21 cellular contexts compared by ENCODE assay signal in genomic region chr6:152941746-152942145, GRCh38.
"Had no signal": no experiment of that assay in that cellular context is flagged by ENCODE, and none has a peak within 500 bp of the region (broad histone marks: within the 10 kb centered on the region; RNA-seq: fewer than 3 reads in every experiment).

No MANE protein-coding gene starts in this region.

- ATAC-seq: mucosa of descending colon; naive thymus-derived CD4-positive, alpha-beta T cell; natural killer cell treated with Interleukin-12 subunit alpha and Interleukin-12 subunit beta and Interleukin-15 and Interleukin-18, amount 100 ng/mL, for 72 hours; right lobe of liver; stimulated activated memory B cell treated with anti-CD40 and anti-IgM and Interleukin-4, amounts not matched to agents 10 μg/mL and 1 μg/mL and 100 μg/mL, for 72 hours had no signal

- H3K4me3 Mint-ChIP-seq: naive thymus-derived CD4-positive, alpha-beta T cell; natural killer cell treated with Interleukin-12 subunit alpha and Interleukin-12 subunit beta and Interleukin-15 and Interleukin-18, amount 100 ng/mL, for 72 hours; stimulated activated memory B cell treated with anti-CD40 and anti-IgM and Interleukin-4, amounts not matched to agents 10 μg/mL and 1 μg/mL and 100 μg/mL, for 72 hours had no signal

- H3K27ac Mint-ChIP-seq: naive thymus-derived CD4-positive, alpha-beta T cell; natural killer cell treated with Interleukin-12 subunit alpha and Interleukin-12 subunit beta and Interleukin-15 and Interleukin-18, amount 100 ng/mL, for 72 hours; progenitor cell of endocrine pancreas; stimulated activated memory B cell treated with anti-CD40 and anti-IgM and Interleukin-4, amounts not matched to agents 10 μg/mL and 1 μg/mL and 100 μg/mL, for 72 hours had no signal

- H3K4me1 Mint-ChIP-seq: naive thymus-derived CD4-positive, alpha-beta T cell; stimulated activated memory B cell treated with anti-CD40 and anti-IgM and Interleukin-4, amounts not matched to agents 10 μg/mL and 1 μg/mL and 100 μg/mL, for 72 hours had no signal

- H3K36me3 Mint-ChIP-seq: naive thymus-derived CD4-positive, alpha-beta T cell; natural killer cell treated with Interleukin-12 subunit alpha and Interleukin-12 subunit beta and Interleukin-15 and Interleukin-18, amount 100 ng/mL, for 72 hours; stimulated activated memory B cell treated with anti-CD40 and anti-IgM and Interleukin-4, amounts not matched to agents 10 μg/mL and 1 μg/mL and 100 μg/mL, for 72 hours had no signal

- DNase-seq: hippocampal formation; left ventricle myocardium inferior; mesendoderm; midbrain; mucosa of descending colon; naive thymus-derived CD4-positive, alpha-beta T cell; ovary; right lobe of liver; stimulated activated CD4-positive, alpha-beta T cell treated with anti-CD3 and anti-CD28 coated beads, Interleukin-1b, Interleukin-23, amount 100 ng/mL, for 48 hours; stimulated activated CD4-positive, alpha-beta T cell treated with anti-CD3 and anti-CD28 coated beads, Interleukin-2, amount 100 ng/mL, for 48 hours; stimulated activated CD4-positive, alpha-beta T cell treated with anti-CD3 and anti-CD28 coated beads, Interleukin-4, amount 100 ng/mL, for 4 hours; stimulated activated CD8-positive, alpha-beta memory T cell treated with anti-CD3 and anti-CD28 coated beads, Interleukin-4, amount 100 ng/mL, for 48 hours; stimulated activated naive CD4-positive, alpha-beta T cell treated with Interleukin-2 at 50 U/mL for 16 hours; stomach; testis; thyroid gland; transverse colon; upper lobe of left lung had no signal

- H3K9me3 Mint-ChIP-seq: naive thymus-derived CD4-positive, alpha-beta T cell; natural killer cell treated with Interleukin-12 subunit alpha and Interleukin-12 subunit beta and Interleukin-15 and Interleukin-18, amount 100 ng/mL, for 72 hours; stimulated activated memory B cell treated with anti-CD40 and anti-IgM and Interleukin-4, amounts not matched to agents 10 μg/mL and 1 μg/mL and 100 μg/mL, for 72 hours had no signal

- H3K27me3 Mint-ChIP-seq: progenitor cell of endocrine pancreas had no signal
